ENCODE assay signal across 13 cellular contexts in the genomic region with DNA sequence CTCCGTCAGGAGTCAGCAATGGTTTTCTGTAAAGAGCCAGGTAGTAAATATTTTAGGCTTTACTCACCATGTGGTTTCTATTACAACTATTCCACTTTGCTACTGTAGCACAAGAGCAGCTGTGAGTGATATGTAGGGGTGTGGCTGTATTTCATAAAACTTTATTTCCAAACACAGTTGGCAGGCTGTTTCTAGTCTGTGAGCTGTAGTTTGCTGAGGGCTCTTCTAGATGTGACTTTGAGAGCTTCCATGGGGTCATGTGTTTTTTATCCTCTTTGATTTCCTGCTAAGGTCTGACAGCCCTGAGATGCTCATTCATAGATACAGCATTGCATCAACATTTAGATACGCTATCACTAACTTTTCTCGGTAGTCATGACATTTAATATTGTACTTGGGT.
DNase-seq lines count a peak whose midpoint lies in the region; ATAC-seq and TF ChIP-seq lines count a peak whose summit lies in the region.
"Had no signal": no experiment of that assay in that cellular context is flagged by ENCODE, and none has a peak within 500 bp of the region (broad histone marks: within the 10 kb centered on the region; RNA-seq: fewer than 3 reads in every experiment).

No MANE protein-coding gene starts in this region.

- no peak for ATAC-seq in GM23338
- ATAC-seq in Panc1 = peak; percentile 17; the same call in 1 of the 2 replicates
- ATAC-seq in activated naive CD8-positive, alpha-beta T cell treated with anti-CD3 and anti-CD28 coated beads, Interleukin-2, amount 50 U/mL, for 24 hours = no peak

- CTCF ChIA-PET in Panc1 (lab: Charles Lee) = no interaction called here

- no peak overlapping the region for H3K4me2 ChIP-seq in GM23338

- H3K4me3 Mint-ChIP-seq in GM23338 = no peak overlapping the region
- H3K4me3 Mint-ChIP-seq in activated naive CD8-positive, alpha-beta T cell treated with anti-CD3 and anti-CD28 coated beads, Interleukin-2, amount 50 U/mL, for 24 hours = no peak overlapping the region
- H3K4me3 Mint-ChIP-seq: activated B cell treated with CpG ODN at 0.5 μM for 24 hours had no signal

- H3K79me2 ChIP-seq in GM23338 (replicated peaks; ENCODE audit: insufficient read depth) = no peaks in the 10 kb centered on the region
- H3K79me2 ChIP-seq: parathyroid adenoma had no signal

- in situ Hi-C loops in Panc1 (cut with HindIII; ENCODE audit: low pct_unique_long_range_greater_than_20kb, low sequenced_read_pairs) = no loop called here

- TF ChIP-seq CTCF in GM23338 (conservative IDR thresholded peaks at IDR 0.05; ENCODE audit: low read depth in 2 of 2) (no peak), Panc1 (IDR thresholded peaks at IDR 0.05) (no peak), coronary artery (IDR thresholded peaks at IDR 0.05) (no peak)

- no peaks in the 10 kb centered on the region for H4K20me1 ChIP-seq in GM23338 (replicated peaks; ENCODE audit: insufficient read depth)

- no TSS peak for BruUV-seq in Panc1 (replicated peaks; lab: Mats Ljungman, UMichigan)

- no peak overlapping the region for H3K4me3 ChIP-seq in GM23338
- H3K4me3 ChIP-seq in Panc1 (ENCODE audit: low read depth in 2 of 2, low read length in 2 of 2) = no peak overlapping the region
- no peak overlapping the region for H3K4me3 ChIP-seq in coronary artery

- peaks cover 17% of the 10 kb centered on the region for H3K4me1 Mint-ChIP-seq in GM23338
- no peaks in the 10 kb centered on the region for H3K4me1 Mint-ChIP-seq in activated naive CD8-positive, alpha-beta T cell treated with anti-CD3 and anti-CD28 coated beads, Interleukin-2, amount 50 U/mL, for 24 hours
- H3K4me1 Mint-ChIP-seq: activated B cell treated with CpG ODN at 0.5 μM for 24 hours had no signal

- no peaks in the 10 kb centered on the region for H3K36me3 ChIP-seq in GM23338 (ENCODE audit: insufficient read depth)
- no peaks in the 10 kb centered on the region; the same call in 1 of the 2 replicates for H3K36me3 ChIP-seq in Panc1 (ENCODE audit: control insufficient read depth, insufficient read depth, low read length)

- H3K36me3 Mint-ChIP-seq in GM23338 (ENCODE audit: low read depth) = no peaks in the 10 kb centered on the region
- H3K36me3 Mint-ChIP-seq in activated naive CD8-positive, alpha-beta T cell treated with anti-CD3 and anti-CD28 coated beads, Interleukin-2, amount 50 U/mL, for 24 hours (ENCODE audit: low read depth) = no peaks in the 10 kb centered on the region

- no peak for DNase-seq in GM23338 (ENCODE audit: low spot score)
- DNase-seq in Panc1 (ENCODE audit: low read depth, low spot score) = no peak
- peak; percentile 58 for DNase-seq in fibroblast of gingiva (ENCODE audit: low read depth)
- peak; percentile 93 for DNase-seq in renal cortical epithelial cell (ENCODE audit: low read depth)
- DNase-seq in activated naive CD8-positive, alpha-beta T cell treated with anti-CD3 and anti-CD28 coated beads, Interleukin-2, amount 50 U/mL, for 24 hours = no peak
- DNase-seq in activated naive CD4-positive, alpha-beta T cell treated with anti-CD3 and anti-CD28 coated beads, Interleukin-2, amount 50 U/mL, for 16 hours = no peak
- DNase-seq in activated CD8-positive, alpha-beta memory T cell treated with anti-CD3 and anti-CD28 coated beads, Interleukin-2, amount 50 U/mL, for 4 hours = no peak
- no peak for DNase-seq in coronary artery (ENCODE audit: low spot score)
- DNase-seq: activated B cell treated with CpG ODN at 0.5 μM for 24 hours, DMS79 treated with DMSO at 0.1 percent for 48 hours, GOT3, NCI-H1436 treated with DMSO at 0.1 percent for 48 hours had no signal

- POLR2A ChIA-PET in Panc1 (lab: Charles Lee) = no interaction called here

- no peaks in the 10 kb centered on the region for H3K27me3 ChIP-seq in GM23338 (ENCODE audit: insufficient read depth)
- H3K27me3 ChIP-seq in Panc1 (ENCODE audit: control insufficient read depth, insufficient read depth, low read length) = no peaks in the 10 kb centered on the region

- intact Hi-C loops in Panc1 (cut with micrococcal nuclease; ENCODE audit: unreplicated experiment) = no loop called here

- H3K9me3 ChIP-seq in Panc1 (ENCODE audit: control insufficient read depth, insufficient read depth, low read depth, low read length) = no peaks in the 10 kb centered on the region

- H3K27ac ChIP-seq in GM23338 (ENCODE audit: low read depth) (no peak overlapping the region), Panc1 (ENCODE audit: low read length) (no peak overlapping the region), coronary artery (no peak overlapping the region)
- H3K27ac ChIP-seq: parathyroid adenoma had no signal

- no peaks in the 10 kb centered on the region for H3F3A ChIP-seq in GM23338 (replicated peaks; ENCODE audit: low read depth)

- no peaks in the 10 kb centered on the region for H3K9me2 ChIP-seq in GM23338 (ENCODE audit: insufficient read depth)

- H3K9me3 Mint-ChIP-seq in GM23338 = no peaks in the 10 kb centered on the region
- H3K9me3 Mint-ChIP-seq in activated naive CD8-positive, alpha-beta T cell treated with anti-CD3 and anti-CD28 coated beads, Interleukin-2, amount 50 U/mL, for 24 hours = no peaks in the 10 kb centered on the region
- H3K9me3 Mint-ChIP-seq: activated B cell treated with CpG ODN at 0.5 μM for 24 hours had no signal

- peak overlapping the region; percentile 5; the same call in 1 of the 2 replicates for H2AFZ ChIP-seq in GM23338
- H2AFZ ChIP-seq: parathyroid adenoma had no signal

- H3K4me1 ChIP-seq in GM23338 (ENCODE audit: insufficient read depth) = peaks cover 21% of the 10 kb centered on the region
- no peaks in the 10 kb centered on the region for H3K4me1 ChIP-seq in Panc1 (ENCODE audit: control insufficient read depth, insufficient read depth, low read length)
- H3K4me1 ChIP-seq: parathyroid adenoma had no signal

- H3K27me3 Mint-ChIP-seq in GM23338 (ENCODE audit: insufficient read depth, low read depth, poor library complexity) = no peaks in the 10 kb centered on the region
- H3K27me3 Mint-ChIP-seq in activated naive CD8-positive, alpha-beta T cell treated with anti-CD3 and anti-CD28 coated beads, Interleukin-2, amount 50 U/mL, for 24 hours = peaks cover 2% of the 10 kb centered on the region

- H3K27ac Mint-ChIP-seq in GM23338 = no peak overlapping the region
- H3K27ac Mint-ChIP-seq in activated naive CD8-positive, alpha-beta T cell treated with anti-CD3 and anti-CD28 coated beads, Interleukin-2, amount 50 U/mL, for 24 hours = no peak overlapping the region
- H3K27ac Mint-ChIP-seq: activated B cell treated with CpG ODN at 0.5 μM for 24 hours had no signal

TF ChIP-seq in GM23338, 12 proteins besides CTCF, POLR2A, EP300 and RAD21 (continues in another document):
- TF ChIP-seq, protein P1, sequence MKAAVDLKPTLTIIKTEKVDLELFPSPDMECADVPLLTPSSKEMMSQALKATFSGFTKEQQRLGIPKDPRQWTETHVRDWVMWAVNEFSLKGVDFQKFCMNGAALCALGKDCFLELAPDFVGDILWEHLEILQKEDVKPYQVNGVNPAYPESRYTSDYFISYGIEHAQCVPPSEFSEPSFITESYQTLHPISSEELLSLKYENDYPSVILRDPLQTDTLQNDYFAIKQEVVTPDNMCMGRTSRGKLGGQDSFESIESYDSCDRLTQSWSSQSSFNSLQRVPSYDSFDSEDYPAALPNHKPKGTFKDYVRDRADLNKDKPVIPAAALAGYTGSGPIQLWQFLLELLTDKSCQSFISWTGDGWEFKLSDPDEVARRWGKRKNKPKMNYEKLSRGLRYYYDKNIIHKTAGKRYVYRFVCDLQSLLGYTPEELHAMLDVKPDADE (IDR thresholded peaks at IDR 0.05) = no peak
- no peak for TF ChIP-seq STAT1 (IDR thresholded peaks at IDR 0.05; ENCODE audit: unreplicated experiment)

Comparison
In these comparisons a context has a peak if more than half of its experiments do, and no peak if none do; other contexts are left out.
1. DNase-seq: peak in fibroblast of gingiva (single experiment) and renal cortical epithelial cell (single experiment); none in GM23338 (single experiment), Panc1 (single experiment), activated naive CD8-positive, alpha-beta T cell treated with anti-CD3 and anti-CD28 coated beads, Interleukin-2, amount 50 U/mL, for 24 hours (single experiment), activated naive CD4-positive, alpha-beta T cell treated with anti-CD3 and anti-CD28 coated beads, Interleukin-2, amount 50 U/mL, for 16 hours (single experiment), activated CD8-positive, alpha-beta memory T cell treated with anti-CD3 and anti-CD28 coated beads, Interleukin-2, amount 50 U/mL, for 4 hours (single experiment) and coronary artery (single experiment).